In the genomic region with DNA sequence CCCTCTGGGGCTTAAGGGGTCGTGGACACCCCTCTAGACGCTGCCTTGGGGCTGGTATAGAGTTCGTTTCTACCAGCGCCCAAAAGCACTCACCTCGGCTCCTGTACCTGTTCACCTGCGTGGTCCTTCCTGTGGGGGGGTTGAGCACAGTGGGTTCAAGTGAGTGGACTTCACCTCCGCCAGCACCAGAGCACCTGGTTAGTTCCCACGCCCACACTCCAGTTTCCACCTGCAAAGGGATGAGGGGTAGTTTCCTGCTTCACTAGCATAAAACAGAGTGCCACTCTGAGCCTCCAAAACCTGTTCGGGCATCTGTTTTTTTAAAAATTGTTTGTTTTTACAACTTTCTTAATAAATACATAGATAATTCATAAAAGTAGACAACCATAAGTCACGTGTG, we compare ENCODE assay signal across 9 cellular contexts.
"Had no signal": no experiment of that assay in that cellular context is flagged by ENCODE, and none has a peak within 500 bp of the region (broad histone marks: within the 10 kb centered on the region; RNA-seq: fewer than 3 reads in every experiment).

No MANE protein-coding gene starts in this region.

- H3K4me1 ChIP-seq: HAP-1 had no signal

- ATAC-seq: HCT116, K562 had no signal

- H2AFZ ChIP-seq: GM23248 had no signal

- H3K36me3 ChIP-seq: HAP-1 had no signal

- H3K27ac ChIP-seq: GM23248 had no signal

- H3K4me3 ChIP-seq: GM23248, HAP-1, K562 had no signal

- H3K4me3 Mint-ChIP-seq: HFFc6 had no signal

- H3K27ac Mint-ChIP-seq: HFFc6 had no signal

- DNase-seq: GM23248, GOT3, H7, HFFc6, IMR-90, KG1 had no signal

- H3K9me3 ChIP-seq: HAP-1 had no signal
